21 cellular contexts compared by ENCODE assay signal in genomic region chr1:222736972-222737371, GRCh38. TPM values are rescaled to one million over a fixed set of nuclear protein-coding genes. Genes with fewer than 3 reads are reported as not detected.
DNase-seq lines count a peak whose midpoint lies in the region; ATAC-seq and FAIRE-seq lines count a peak whose summit lies in the region.
"Had no signal": no experiment of that assay in that cellular context is flagged by ENCODE, and none has a peak within 500 bp of the region (broad histone marks: within the 10 kb centered on the region; RNA-seq: fewer than 3 reads in every experiment).

Gene FAM177B (plus strand): TSS chr1:222737202. CDS start chr1:222746546, 9,344 bp downstream.

- DNase-seq in H7 (peak; percentile 5), RCC 7860 (ENCODE audit: low spot score) (no peak), putamen (ENCODE audit: low spot score) (peak; percentile 17), CD1c-positive myeloid dendritic cell (ENCODE audit: extremely low spot score) (no peak)
- no peak for DNase-seq in stimulated activated CD8-positive, alpha-beta memory T cell treated with anti-CD3 and anti-CD28 coated beads, Interleukin-4, amount 100 ng/mL, for 48 hours
- DNase-seq: activated CD4-positive, alpha-beta T cell treated with anti-CD3 and anti-CD28 coated beads for 36 hours; activated naive CD4-positive, alpha-beta T cell; AML-193; aorta; HFFc6; KBM-7; NCI-H146; sigmoid colon; stimulated activated CD4-positive, alpha-beta T cell treated with anti-CD3 and anti-CD28 coated beads, Interleukin-4, amount 100 ng/mL, for 1 hour; T-helper 9 cell had no signal

- peaks cover 2% of the 10 kb centered on the region; the same call in 1 of the 2 replicates for H3K36me3 ChIP-seq in H7 (replicated peaks; ENCODE audit: control insufficient read depth, insufficient read depth, low read length)
- H3K36me3 ChIP-seq in iPS-20b (ENCODE audit: insufficient read depth, low read depth, low read length): peaks cover 31% of the 10 kb centered on the region

- no peaks in the 10 kb centered on the region for H3K27me3 ChIP-seq in H7 (ENCODE audit: control insufficient read depth, insufficient read depth, low read length)
- H3K27me3 ChIP-seq in iPS-20b (ENCODE audit: insufficient read depth, low read length): no peaks in the 10 kb centered on the region
- H3K27me3 ChIP-seq: sigmoid colon, SJSA1, suprapubic skin had no signal

- H3K4me3 ChIP-seq in H7 (ENCODE audit: insufficient read depth, low read depth, low read length): no peak within 1 kb of the TSS
- peak within 1 kb of the TSS; percentile 37 for H3K4me3 ChIP-seq in iPS-20b (ENCODE audit: low read length)
- H3K4me3 ChIP-seq: sigmoid colon, SJSA1, suprapubic skin had no signal

- no peaks in the 10 kb centered on the region for H3K9me3 ChIP-seq in iPS-20b (ENCODE audit: insufficient read depth, low read depth, low read length)
- H3K9me3 ChIP-seq: sigmoid colon, SJSA1, suprapubic skin had no signal

- H3K4me1 ChIP-seq in iPS-20b (ENCODE audit: insufficient read depth, low read length): peaks cover 20% of the 10 kb centered on the region; the same call in 1 of the 2 replicates
- H3K4me1 ChIP-seq: SJSA1 had no signal

- FAIRE-seq in RCC 7860 (lab: Jason Lieb, UNC): peak; percentile 8
- FAIRE-seq: colon had no signal

- peak within 1 kb of the TSS; percentile 13; the same call in 1 of the 2 replicates for H3K9ac ChIP-seq in iPS-20b (ENCODE audit: low read depth, low read length)

- no peak within 1 kb of the TSS for H3K27ac ChIP-seq in iPS-20b (ENCODE audit: low read length)
- H3K27ac ChIP-seq: sigmoid colon, SJSA1, suprapubic skin had no signal

- no peak for ATAC-seq in HG02763 (IDR thresholded peaks at IDR 0.05; ENCODE audit: unreplicated experiment)
- ATAC-seq: activated CD4-positive, alpha-beta T cell treated with anti-CD3 and anti-CD28 coated beads for 36 hours had no signal

RNA-seq across cellular contexts. Expression of gene FAM177B, which starts in this region (rescaled TPM):
- not detected in 2 replicates for total RNA-seq in H7 (2014; rRNA removed; shearing (Covaris generic))
- total RNA-seq: activated CD4-positive, alpha-beta T cell treated with anti-CD3 and anti-CD28 coated beads for 36 hours; epithelial cell of proximal tubule; HFFc6; SJSA1 had no signal

Comparison
In these comparisons a context has a peak if more than half of its experiments do, and no peak if none do; other contexts are left out.
1. Peak in DNase-seq in H7; RNA of the gene not detected or under 1 TPM.